8 cellular contexts compared by ENCODE assay signal in the genomic region with DNA sequence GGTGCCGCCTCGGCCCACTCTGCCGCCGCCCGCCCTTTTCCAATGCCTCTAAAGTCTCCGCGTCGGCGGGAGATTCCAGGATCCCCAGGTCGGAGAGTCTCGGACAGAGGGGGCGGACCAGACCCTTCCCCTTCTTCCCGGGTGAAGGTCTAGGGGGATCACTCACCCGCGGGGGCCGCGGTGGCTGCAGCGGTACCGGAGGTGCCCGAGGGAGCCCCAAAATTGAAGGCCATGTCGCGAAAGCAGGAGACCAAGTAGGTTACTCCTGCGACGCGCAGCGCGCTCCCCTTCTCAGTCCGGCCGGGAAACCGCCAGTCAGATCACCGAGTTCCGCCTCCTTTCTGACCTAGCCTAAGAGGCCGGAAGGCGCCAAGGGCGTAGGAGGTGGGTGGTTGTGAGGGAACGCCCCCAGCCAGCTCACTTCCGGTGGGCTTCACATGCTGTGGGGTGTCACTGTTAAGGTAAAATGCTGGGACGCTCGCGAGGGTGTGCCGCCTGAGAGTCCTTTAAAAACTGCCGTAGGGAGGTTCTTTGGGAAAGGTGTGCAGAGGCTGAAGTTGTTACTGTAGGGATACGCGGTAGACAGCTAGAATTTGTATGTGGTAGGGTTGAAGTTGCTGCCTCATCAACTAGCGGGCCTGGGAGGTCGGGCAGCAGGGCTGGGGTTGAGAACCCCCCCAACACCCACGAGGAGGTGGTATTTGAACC. TPM values are rescaled to one million over a fixed set of nuclear protein-coding genes. Genes with fewer than 3 reads are reported as not detected.
DNase-seq lines count a peak whose midpoint lies in the region; ATAC-seq and TF ChIP-seq lines count a peak whose summit lies in the region.

TSS of gene NUP54 (minus strand) at position 256 of the 708 bp plus-strand sequence. CDS start at position 233, 23 bp downstream.

- no peaks in the 10 kb centered on the region for H3K36me3 ChIP-seq in BJ (ENCODE audit: control insufficient read depth, insufficient read depth, low read length)

- H3K27me3 Mint-ChIP-seq in activated CD4-positive, alpha-beta T cell treated with anti-CD3 and anti-CD28 coated beads, Interleukin-2, amount 10 ng/mL, durations not matched to agents 24 days and 14 days, result peaks cover 1% of the 10 kb centered on the region

- H3K4me3 Mint-ChIP-seq in activated CD4-positive, alpha-beta T cell treated with anti-CD3 and anti-CD28 coated beads, Interleukin-2, amount 10 ng/mL, durations not matched to agents 24 days and 14 days, result peak within 1 kb of the TSS; percentile 95

- H3K4me3 ChIP-seq in BJ (ENCODE audit: low read depth, low read length) (peak within 1 kb of the TSS; percentile 89), coronary artery (peak within 1 kb of the TSS; percentile 89)

- TF ChIP-seq CTCF in BJ (IDR thresholded peaks at IDR 0.05; ENCODE audit: insufficient read depth, low read depth, low read length) (no peak), coronary artery (IDR thresholded peaks at IDR 0.05) (no peak)

- intact Hi-C loops in activated CD4-positive, alpha-beta T cell treated with anti-CD3 and anti-CD28 coated beads, Interleukin-2, amount 10 ng/mL, durations not matched to agents 24 days and 14 days (cut with micrococcal nuclease), result loop anchor here (1.0 to 5.0 kb wide), 9 partner anchors 67 to 1009 kb away; partner anchors contain the start of genes CCNG2, CCNI, G3BP2 and RCHY1

- H3K27me3 ChIP-seq in BJ (ENCODE audit: control insufficient read depth, insufficient read depth, low read length), result no peaks in the 10 kb centered on the region
- H3K27me3 ChIP-seq in layer of hippocampus (ENCODE audit: control insufficient read depth, insufficient read depth, low read length), result no peaks in the 10 kb centered on the region

- peak within 1 kb of the TSS; percentile 92 for H3K27ac Mint-ChIP-seq in activated CD4-positive, alpha-beta T cell treated with anti-CD3 and anti-CD28 coated beads, Interleukin-2, amount 10 ng/mL, durations not matched to agents 24 days and 14 days

- ATAC-seq in GM19324 (IDR thresholded peaks at IDR 0.05; ENCODE audit: low FRiP score, unreplicated experiment), result peak; percentile 99
- peak; percentile 99 for ATAC-seq in HG03469 (IDR thresholded peaks at IDR 0.05; ENCODE audit: unreplicated experiment)

- POLR2A ChIA-PET in BJ (lab: Charles Lee), result no interaction called here

- CTCF ChIA-PET in BJ (lab: Yijun Ruan, JAX), result interaction anchor here (0.6 to 1.6 kb wide), 2 partner anchors 230 to 1825 kb away, joined by 3 read pairs; no protein-coding TSS in a partner anchor

- peaks cover 29% of the 10 kb centered on the region for H3K4me1 Mint-ChIP-seq in activated CD4-positive, alpha-beta T cell treated with anti-CD3 and anti-CD28 coated beads, Interleukin-2, amount 10 ng/mL, durations not matched to agents 24 days and 14 days

- no peaks in the 10 kb centered on the region for H3K9me3 Mint-ChIP-seq in activated CD4-positive, alpha-beta T cell treated with anti-CD3 and anti-CD28 coated beads, Interleukin-2, amount 10 ng/mL, durations not matched to agents 24 days and 14 days

- peak; percentile 73 for DNase-seq in BJ (ENCODE audit: low read depth)
- peak; percentile 82 for DNase-seq in NCI-H526 treated with DMSO at 0.1 percent for 48 hours (lab: John Stamatoyannopoulos, UW)
- DNase-seq in activated CD4-positive, alpha-beta T cell treated with anti-CD3 and anti-CD28 coated beads, Interleukin-2, amount 10 ng/mL, durations not matched to agents 24 days and 14 days, result peak; percentile 99
- DNase-seq in coronary artery (ENCODE audit: low spot score), result peak; percentile 96
- peak; percentile 91 to 94 for DNase-seq in stimulated activated CD4-positive, alpha-beta T cell treated with anti-CD3 and anti-CD28 coated beads, Interleukin-1b, Interleukin-23, amount 100 ng/mL, for 4 hours (ENCODE audit: low read depth in 2 of 2)

- peak within 1 kb of the TSS; percentile 86 to 88 for H3K27ac ChIP-seq in coronary artery
- H3K27ac ChIP-seq in layer of hippocampus (ENCODE audit: low read depth, low read length), result peak within 1 kb of the TSS; percentile 79

- H3K36me3 Mint-ChIP-seq in activated CD4-positive, alpha-beta T cell treated with anti-CD3 and anti-CD28 coated beads, Interleukin-2, amount 10 ng/mL, durations not matched to agents 24 days and 14 days (ENCODE audit: low read depth), result peaks cover 13% of the 10 kb centered on the region

RNA-seq across cellular contexts. Expression of gene NUP54, which starts in this region (rescaled TPM):
- polyA plus RNA-seq in BJ (2011; rRNA removed), result 19.4 and 38.9 TPM in 2 replicates
- 29.6 and 34.0 TPM in 2 replicates for polyA minus RNA-seq in BJ (2011; rRNA and poly(A)+ RNA removed)
- total RNA-seq in activated CD4-positive, alpha-beta T cell treated with anti-CD3 and anti-CD28 coated beads, Interleukin-2, amount 10 ng/mL, durations not matched to agents 24 days and 14 days, result 72.6 and 75.1 TPM in 2 replicates

Comparison
In these comparisons a context has a peak if more than half of its experiments do, and no peak if none do; other contexts are left out.
1. Peak in every context shown above with its lines: DNase-seq, ATAC-seq, H3K4me3 ChIP-seq and H3K27ac ChIP-seq.